24 cellular contexts compared by ENCODE assay signal in the genomic region with DNA sequence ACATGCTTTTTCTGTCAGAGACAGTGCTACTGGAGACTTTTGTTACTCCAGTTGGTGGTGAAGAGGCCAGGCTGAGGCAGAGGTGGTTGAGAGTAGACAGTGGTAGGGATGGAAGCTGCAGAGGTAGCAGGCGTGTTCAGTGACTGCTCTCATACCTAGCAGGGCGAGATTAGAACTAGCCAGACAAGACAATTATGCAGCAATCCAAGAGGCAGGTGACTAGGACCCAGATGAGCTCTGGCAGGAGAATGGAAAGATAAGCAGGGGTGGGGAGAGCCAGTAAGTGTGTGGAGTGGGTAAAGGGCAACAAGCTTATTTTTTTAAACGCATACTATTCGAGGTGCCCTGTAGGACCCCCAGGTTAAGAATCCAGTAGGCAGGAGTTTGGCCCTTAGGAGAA. TPM values are rescaled to one million over a fixed set of nuclear protein-coding genes. Genes with fewer than 3 reads are reported as not detected.
DNase-seq lines count a peak whose midpoint lies in the region; ATAC-seq, FAIRE-seq and TF ChIP-seq lines count a peak whose summit lies in the region.
"Had no signal": no experiment of that assay in that cellular context is flagged by ENCODE, and none has a peak within 500 bp of the region (broad histone marks: within the 10 kb centered on the region; RNA-seq: fewer than 3 reads in every experiment).

No MANE protein-coding gene starts in this region.

- no peak overlapping the region for H3K9ac ChIP-seq in K562 (ENCODE audit: insufficient read depth in 1 of 2, low read depth in 2 of 2, low read length in 2 of 2)

- TF ChIP-seq EP300 in K562 (IDR thresholded peaks at IDR 0.05; ENCODE audit: low read length): no peak

- no peaks in the 10 kb centered on the region for H3K79me2 ChIP-seq in K562 (ENCODE audit: control insufficient read depth, insufficient read depth, low read length)

- H3K36me3 ChIP-seq in K562 (ENCODE audit: control insufficient read depth, insufficient read depth, low read length): no peaks in the 10 kb centered on the region
- H3K36me3 ChIP-seq in small intestine (ENCODE audit: control insufficient read depth in 2 of 2, insufficient read depth in 2 of 2, low read length in 2 of 2): no peaks in the 10 kb centered on the region
- H3K36me3 ChIP-seq in BE2C: no peaks in the 10 kb centered on the region

- no peak for TF ChIP-seq RAD21 in K562 (CRISPR knock-in tag; conservative IDR thresholded peaks at IDR 0.05 in 1 of 2, IDR thresholded peaks at IDR 0.05 in 1 of 2)

- ATAC-seq in K562: peak; percentile 53
- ATAC-seq in GM18520 (IDR thresholded peaks at IDR 0.05; ENCODE audit: unreplicated experiment): no peak
- no peak for ATAC-seq in GM19328 (IDR thresholded peaks at IDR 0.05; ENCODE audit: unreplicated experiment)
- ATAC-seq: CD8-positive, alpha-beta T cell had no signal

- H3K9me1 ChIP-seq in K562 (ENCODE audit: control insufficient read depth, insufficient read depth, low read length): no peaks in the 10 kb centered on the region

- H3K27ac ChIP-seq in K562 (ENCODE audit: extremely low read depth, low read depth, low read length): no peak overlapping the region
- H3K27ac ChIP-seq in small intestine (ENCODE audit: low read depth in 1 of 2, low read length in 1 of 2): no peak overlapping the region
- H3K27ac ChIP-seq: C4-2B, SK-N-MC had no signal

- no peak overlapping the region for H2AFZ ChIP-seq in K562 (ENCODE audit: low read depth, low read length)

- POLR2A ChIA-PET in K562 (lab: Yijun Ruan, JAX): interaction anchor here (0.7 kb wide), 1 partner anchor 104 kb away, joined by 3 read pairs; no protein-coding TSS in a partner anchor

- no peak for TF ChIP-seq POLR2A in K562 (conservative IDR thresholded peaks at IDR 0.05)

- no peak overlapping the region for H3K4me2 ChIP-seq in K562 (ENCODE audit: insufficient read depth, low read length)

- BruUV-seq in K562 (replicated peaks; lab: Mats Ljungman, UMichigan): no TSS peak

- intact Hi-C loops in K562 (cut with micrococcal nuclease): no loop called here

- CTCF ChIA-PET in K562 (lab: Yijun Ruan, JAX; ENCODE audit: low intra/inter-chr PET ratio): no interaction called here

- TF ChIP-seq CTCF in K562 (IDR thresholded peaks at IDR 0.05 in 2 of 3, conservative IDR thresholded peaks at IDR 0.05 in 1 of 3; ENCODE audit: insufficient read depth in 2 of 3, low read depth in 1 of 3, low read length in 3 of 3): no peak
- TF ChIP-seq CTCF in BE2C (IDR thresholded peaks at IDR 0.05; ENCODE audit: low read depth, low read length): no peak

- H3K4me1 ChIP-seq in K562 (replicated peaks in 1 of 2; ENCODE audit: control insufficient read depth in 2 of 2, insufficient read depth in 2 of 2, low read length in 2 of 2) (peaks cover 0 to 6% of the 10 kb centered on the region in 2 experiments; a peak in 1 of 5 replicates), small intestine (ENCODE audit: control insufficient read depth in 2 of 2, insufficient read depth in 1 of 2, low read depth in 1 of 2, low read length in 1 of 2) (no peaks in the 10 kb centered on the region), BE2C (no peaks in the 10 kb centered on the region)

- no peaks in the 10 kb centered on the region for H3K9me3 ChIP-seq in K562 (replicated peaks; ENCODE audit: control insufficient read depth, insufficient read depth, low read depth, low read length)
- H3K9me3 ChIP-seq in small intestine (ENCODE audit: control insufficient read depth, low read depth): no peaks in the 10 kb centered on the region
- no peaks in the 10 kb centered on the region; the same call in 1 of the 2 replicates for H3K9me3 ChIP-seq in BE2C

- in situ Hi-C loops in K562 (cut with MboI): no loop called here

- FAIRE-seq in HTR-8/SVneo (lab: Jason Lieb, UNC) (peak; percentile 93), K562 (lab: Jason Lieb, UNC) (no peak), small intestine (lab: Jason Lieb, UNC) (no peak)
- FAIRE-seq: GM12892, GM19239, H54, RCC 7860 had no signal

- H3K4me3 ChIP-seq in K562 (no peak overlapping the region), small intestine (ENCODE audit: low read depth in 1 of 2, low read length in 2 of 2) (no peak overlapping the region), BE2C (ENCODE audit: low read depth, low read length) (no peak overlapping the region)
- H3K4me3 ChIP-seq: SK-N-MC had no signal

- no peak for DNase-seq in HTR-8/SVneo (ENCODE audit: insufficient read length, low spot score)
- no peak for DNase-seq in K562 (ENCODE audit: extremely low read depth in 1 of 4, low spot score in 3 of 4)
- peak; percentile 84 for DNase-seq in islet precursor cell
- DNase-seq in small intestine: peak; percentile 74
- no peak for DNase-seq in BE2C
- DNase-seq: Calu3; CD8-positive, alpha-beta T cell; DMS79 treated with DMSO at 0.1 percent for 48 hours; MV-4-11; NCI-H1105 treated with DMSO at 0.1 percent for 48 hours; NCI-H146; NCI-H1930; NCI-H2107; NCI-H446 treated with DMSO at 0.1 percent for 48 hours; NCI-H526; SIG-M5 had no signal

- 2% methylated on average over 4 of the region's 4 CpGs for WGBS in K562 (ENCODE audit: insufficient coverage, low coverage, missing lambda C conversion rate)
- 18 to 59% (median 44%) methylated on average over 4 of the region's 4 CpGs for WGBS in small intestine, 3 donors

- H3K27me3 ChIP-seq in K562 (ENCODE audit: control insufficient read depth in 2 of 2, insufficient read depth in 2 of 2, low read length in 2 of 2) (peaks cover 14 to 32% of the 10 kb centered on the region in 2 experiments; a peak in 4 of 5 replicates), small intestine (ENCODE audit: control insufficient read depth in 2 of 2, insufficient read depth in 2 of 2, low read length in 2 of 2) (no peaks in the 10 kb centered on the region), BE2C (peaks cover 7% of the 10 kb centered on the region; the same call in 1 of the 2 replicates)

- H4K20me1 ChIP-seq in K562 (replicated peaks; ENCODE audit: control insufficient read depth, insufficient read depth, low read length): no peaks in the 10 kb centered on the region

RNA-seq across cellular contexts. Expression of a gene that starts 4.8 kb away (rescaled TPM):
- not detected in 2 replicates for total RNA-seq in K562 (2011; cell fraction: chromatin; rRNA removed; ENCODE audit: low replicate concordance)
- not detected in 2 replicates for total RNA-seq in K562 (2011; cell fraction: nucleolus; rRNA removed)
- not detected in 2 replicates for total RNA-seq in K562 (2011; cell fraction: nucleoplasm; rRNA removed)
- not detected in 2 replicates for total RNA-seq in K562 (2014; rRNA removed)
- not detected in 2 replicates for total RNA-seq in K562 (2014; rRNA removed; fragmentation: Illumina TruSeq; extraction: Trizol)
- total RNA-seq in K562 (2015; rRNA removed; fragmentation: Illumina TruSeq; extraction: Trizol): 0.29 TPM in 1 of 2 replicates, not detected in the other
- total RNA-seq in K562 (2021): not detected in 2 replicates
- not detected in 2 replicates for polyA plus RNA-seq in K562 (2011; rRNA removed)
- not detected in 2 replicates for polyA plus RNA-seq in K562 (2011; cell fraction: cytosol; rRNA removed)
- not detected in 2 replicates for polyA plus RNA-seq in K562 (2011; cell fraction: nucleus; rRNA removed)
- not detected in 2 replicates for polyA plus RNA-seq in K562 (2012)
- polyA plus RNA-seq in K562 (2014; fragmentation: Illumina TruSeq; extraction: Trizol): not detected in 2 replicates
- polyA plus RNA-seq in K562 (2014; fragmentation: Nextera tagmentation; extraction: Ambion mirVana): not detected
- not detected in 2 replicates for polyA plus RNA-seq in K562 (2014; rRNA removed)
- not detected in 2 replicates for polyA minus RNA-seq in K562 (2011; rRNA and poly(A)+ RNA removed)
- not detected in 2 replicates for polyA minus RNA-seq in K562 (2011; cell fraction: cytosol; rRNA and poly(A)+ RNA removed)
- polyA minus RNA-seq in K562 (2011; cell fraction: nucleus; rRNA and poly(A)+ RNA removed): not detected in 2 replicates
- polyA plus RNA-seq in small intestine: 1 to 10 TPM; 3.3 to 7.8 (median 6.5) TPM
- polyA plus RNA-seq in BE2C (2012; ENCODE audit: insufficient read depth, insufficient read length, low read depth): 1.2 TPM

RNA-seq across cellular contexts. Expression of a gene that starts 14.0 kb away (rescaled TPM):
- not detected in 2 replicates for total RNA-seq in K562 (2011; cell fraction: chromatin; rRNA removed; ENCODE audit: low replicate concordance)
- total RNA-seq in K562 (2011; cell fraction: nucleolus; rRNA removed): not detected in 2 replicates
- not detected in 2 replicates for total RNA-seq in K562 (2011; cell fraction: nucleoplasm; rRNA removed)
- total RNA-seq in K562 (2014; rRNA removed) (not detected in 2 replicates), K562 (2014; rRNA removed; fragmentation: Illumina TruSeq; extraction: Trizol) (not detected in 2 replicates), K562 (2015; rRNA removed; fragmentation: Illumina TruSeq; extraction: Trizol) (not detected in 2 replicates), K562 (2021) (0.16 TPM in 1 of 2 replicates, not detected in the other)
- polyA plus RNA-seq in K562 (2011; rRNA removed) (not detected in 2 replicates), K562 (2014; fragmentation: Illumina TruSeq; extraction: Trizol) (not detected in 2 replicates), K562 (2014; fragmentation: Nextera tagmentation; extraction: Ambion mirVana) (not detected), K562 (2014; rRNA removed) (not detected in 2 replicates), small intestine (10 to 100 TPM in 1 of 3 donors, 1 to 10 TPM in 2; 1.4 to 10.6 (median 1.8) TPM)
- not detected in 2 replicates for polyA plus RNA-seq in K562 (2011; cell fraction: cytosol; rRNA removed)
- polyA plus RNA-seq in K562 (2011; cell fraction: nucleus; rRNA removed): not detected in 2 replicates
- not detected in 2 replicates for polyA plus RNA-seq in K562 (2012)
- not detected in 2 replicates for polyA minus RNA-seq in K562 (2011; rRNA and poly(A)+ RNA removed)
- polyA minus RNA-seq in K562 (2011; cell fraction: cytosol; rRNA and poly(A)+ RNA removed): not detected in 2 replicates
- not detected in 2 replicates for polyA minus RNA-seq in K562 (2011; cell fraction: nucleus; rRNA and poly(A)+ RNA removed)
- polyA plus RNA-seq in BE2C (2012; ENCODE audit: insufficient read depth, insufficient read length, low read depth): 3.4 TPM

RNA-seq across cellular contexts. Expression of a gene that starts 50.0 kb away (rescaled TPM):
- total RNA-seq in K562 (2011; cell fraction: chromatin; rRNA removed; ENCODE audit: low replicate concordance): 7.3 and 17.6 TPM in 2 replicates
- 5.0 and 5.1 TPM in 2 replicates for total RNA-seq in K562 (2011; cell fraction: nucleolus; rRNA removed)
- total RNA-seq in K562 (2011; cell fraction: nucleoplasm; rRNA removed): 7.1 and 7.3 TPM in 2 replicates
- 4.9 and 5.3 TPM in 2 replicates for total RNA-seq in K562 (2014; rRNA removed)
- 9.9 and 10.1 TPM in 2 replicates for total RNA-seq in K562 (2014; rRNA removed; fragmentation: Illumina TruSeq; extraction: Trizol)
- total RNA-seq in K562 (2015; rRNA removed; fragmentation: Illumina TruSeq; extraction: Trizol): 11.6 and 12.2 TPM in 2 replicates
- 8.1 and 9.4 TPM in 2 replicates for total RNA-seq in K562 (2021)
- 16.5 and 17.7 TPM in 2 replicates for polyA plus RNA-seq in K562 (2011; rRNA removed)
- 4.7 and 10.0 TPM in 2 replicates for polyA plus RNA-seq in K562 (2011; cell fraction: cytosol; rRNA removed)
- 14.6 and 23.1 TPM in 2 replicates for polyA plus RNA-seq in K562 (2011; cell fraction: nucleus; rRNA removed)
- 8.0 and 12.8 TPM in 2 replicates for polyA plus RNA-seq in K562 (2012)
- 7.2 and 8.1 TPM in 2 replicates for polyA plus RNA-seq in K562 (2014; fragmentation: Illumina TruSeq; extraction: Trizol)
- polyA plus RNA-seq in K562 (2014; fragmentation: Nextera tagmentation; extraction: Ambion mirVana): 1 to 10 TPM; 2.3 to 2.7 TPM
- 9.0 and 10.3 TPM in 2 replicates for polyA plus RNA-seq in K562 (2014; rRNA removed)
- 10.6 and 13.3 TPM in 2 replicates for polyA minus RNA-seq in K562 (2011; rRNA and poly(A)+ RNA removed)
- polyA minus RNA-seq in K562 (2011; cell fraction: cytosol; rRNA and poly(A)+ RNA removed): 6.1 and 7.3 TPM in 2 replicates
- 5.9 and 10.3 TPM in 2 replicates for polyA minus RNA-seq in K562 (2011; cell fraction: nucleus; rRNA and poly(A)+ RNA removed)
- polyA plus RNA-seq in small intestine: 10 to 100 TPM in 1 of 3 donors, 1 to 10 TPM in 2; 6.2 to 13.2 (median 8.5) TPM
- polyA plus RNA-seq in BE2C (2012; ENCODE audit: insufficient read depth, insufficient read length, low read depth): 19.4 TPM

RNA-seq across cellular contexts. Expression of a gene that starts 50.9 kb away (rescaled TPM):
- 6.4 and 12.4 TPM in 2 replicates for total RNA-seq in K562 (2011; cell fraction: chromatin; rRNA removed; ENCODE audit: low replicate concordance)
- total RNA-seq in K562 (2011; cell fraction: nucleolus; rRNA removed): 2.8 and 3.9 TPM in 2 replicates
- 6.5 and 8.2 TPM in 2 replicates for total RNA-seq in K562 (2011; cell fraction: nucleoplasm; rRNA removed)
- total RNA-seq in K562 (2014; rRNA removed) (1.3 TPM in 2 replicates), K562 (2014; rRNA removed; fragmentation: Illumina TruSeq; extraction: Trizol) (2.5 and 3.3 TPM in 2 replicates), K562 (2015; rRNA removed; fragmentation: Illumina TruSeq; extraction: Trizol) (2.6 and 2.8 TPM in 2 replicates), K562 (2021) (2.5 and 2.6 TPM in 2 replicates)
- polyA plus RNA-seq in K562 (2011; rRNA removed) (3.9 and 5.6 TPM in 2 replicates), K562 (2014; fragmentation: Illumina TruSeq; extraction: Trizol) (1.7 and 2.3 TPM in 2 replicates), K562 (2014; fragmentation: Nextera tagmentation; extraction: Ambion mirVana) (under 1 TPM; 0.61 to 0.92 TPM), K562 (2014; rRNA removed) (0.99 and 2.1 TPM in 2 replicates), small intestine (1 to 10 TPM in 1 of 3 donors, under 1 TPM in 2; 0.81 to 2.5 (median 0.89) TPM)
- 1.6 and 2.6 TPM in 2 replicates for polyA plus RNA-seq in K562 (2011; cell fraction: cytosol; rRNA removed)
- 7.0 and 8.0 TPM in 2 replicates for polyA plus RNA-seq in K562 (2011; cell fraction: nucleus; rRNA removed)
- 1.3 and 2.5 TPM in 2 replicates for polyA plus RNA-seq in K562 (2012)
- polyA minus RNA-seq in K562 (2011; rRNA and poly(A)+ RNA removed): 6.0 and 6.6 TPM in 2 replicates
- 2.8 and 3.7 TPM in 2 replicates for polyA minus RNA-seq in K562 (2011; cell fraction: cytosol; rRNA and poly(A)+ RNA removed)
- polyA minus RNA-seq in K562 (2011; cell fraction: nucleus; rRNA and poly(A)+ RNA removed): 4.7 and 6.7 TPM in 2 replicates
- polyA plus RNA-seq in BE2C (2012; ENCODE audit: insufficient read depth, insufficient read length, low read depth): 4.6 TPM

Comparison
In these comparisons a context has a peak if more than half of its experiments do, and no peak if none do; other contexts are left out.
1. DNase-seq: peak in islet precursor cell (single experiment) and small intestine (single experiment); none in HTR-8/SVneo (single experiment), K562 (0 of 4) and BE2C (single experiment).
2. RNA of a gene that starts 4.8 kb away (polyA plus RNA-seq): 3.3 to 7.8 TPM in small intestine; not detected in K562; every median in the first group is over 4 times any median in the second.